Comparison of ENCODE assay signal across 1 cellular context in the genomic region with DNA sequence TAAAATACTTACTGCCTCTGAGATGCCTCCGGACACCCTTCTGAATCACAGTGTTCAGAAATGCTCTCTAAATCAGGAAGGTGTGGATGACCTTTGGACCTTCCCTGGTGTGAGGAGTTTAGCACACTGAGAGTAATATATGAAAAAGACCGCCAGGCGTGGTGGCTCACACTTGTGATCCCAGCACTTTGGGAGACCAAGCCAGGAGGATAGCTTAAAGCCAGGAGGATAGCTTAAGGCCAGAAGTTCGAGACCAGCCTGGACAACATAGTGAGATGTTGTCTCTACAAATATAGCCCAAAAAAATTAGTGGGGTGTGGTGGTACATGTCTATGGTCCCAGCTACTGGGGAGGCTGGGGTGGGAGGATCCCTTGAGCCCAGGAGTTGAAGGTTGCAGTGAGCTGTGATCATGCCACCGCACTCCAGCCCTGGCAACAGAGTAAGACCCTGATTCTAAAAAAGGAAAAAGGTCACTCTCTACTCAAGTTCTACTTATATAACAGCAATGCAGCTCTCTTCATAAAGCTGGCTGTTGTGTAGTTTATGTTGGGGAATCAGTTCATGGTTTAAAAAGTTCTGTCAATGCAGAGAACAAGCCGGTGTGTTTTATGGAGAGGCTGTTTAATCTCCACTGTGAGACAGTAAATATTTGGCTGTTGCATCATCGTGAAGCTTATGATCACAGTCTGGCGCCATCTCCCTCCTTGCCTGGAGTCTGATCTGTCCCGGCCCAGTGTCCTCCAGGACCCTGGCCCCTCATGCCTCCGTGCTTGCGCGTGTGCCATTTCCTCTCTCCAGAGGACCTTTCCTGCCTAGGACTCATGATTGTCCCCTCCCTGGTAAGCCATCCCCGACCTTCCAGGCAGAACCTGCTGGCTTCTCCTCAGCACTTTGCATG.
A peak's percentile ranks its signal among the peaks of the same experiment; 100 is the strongest.
TF ChIP-seq lines count a peak whose summit lies in the region.

No MANE protein-coding gene starts in this region.

TF ChIP-seq in IMR-90, 13 proteins besides CTCF, POLR2A, EP300 and RAD21:
- no peak for TF ChIP-seq NFE2L2 (IDR thresholded peaks at IDR 0.05; ENCODE audit: low read depth, low read length)
- no peak for TF ChIP-seq SMC3 (IDR thresholded peaks at IDR 0.05; ENCODE audit: low read depth, low read length)
- TF ChIP-seq MAFK (IDR thresholded peaks at IDR 0.05; ENCODE audit: low read depth, low read length), result no peak
- no peak for TF ChIP-seq MAZ (IDR thresholded peaks at IDR 0.05; ENCODE audit: borderline replicate concordance, low read depth, low read length)
- no peak for TF ChIP-seq FOS (IDR thresholded peaks at IDR 0.05; ENCODE audit: low read depth, low read length)
- TF ChIP-seq CEBPB (IDR thresholded peaks at IDR 0.05; ENCODE audit: low read depth, low read length), result peak; percentile 67
